Comparison of ENCODE assay signal across 8 cellular contexts in genomic region chr2:68251855-68252406, GRCh38. TPM values are rescaled to one million over a fixed set of nuclear protein-coding genes. Genes with fewer than 3 reads are reported as not detected.
DNase-seq lines count a peak whose midpoint lies in the region; ATAC-seq and TF ChIP-seq lines count a peak whose summit lies in the region.

No MANE protein-coding gene starts in this region.

- H3K4me3 ChIP-seq in esophagus muscularis mucosa (peak overlapping the region; percentile 68 to 94 (median 89)), neuronal stem cell (ENCODE audit: low read length in 2 of 2) (peak overlapping the region; percentile 90 to 93), thyroid gland (replicated peaks in 1 of 3) (peak overlapping the region; percentile 27 to 90 (median 72))

- no peak for DNase-seq in CD14-positive monocyte (ENCODE audit: low spot score)
- DNase-seq in activated T-cell treated with anti-CD3 and anti-CD28 coated beads for 48 hours (ENCODE audit: low read depth) = peak; percentile 22
- no peak for DNase-seq in esophagus muscularis mucosa (ENCODE audit: extremely low spot score)
- DNase-seq in neuronal stem cell (ENCODE audit: low spot score) = peak; percentile 33
- DNase-seq in thyroid gland = peak; percentile 27 to 39
- DNase-seq in NCI-H446 treated with DMSO at 0.1 percent for 48 hours (lab: John Stamatoyannopoulos, UW) = no peak

- WGBS in esophagus muscularis mucosa = 2% methylated on average over 42 of the region's 78 CpGs
- WGBS in neuronal stem cell (ENCODE audit: extremely low coverage in 2 of 2, insufficient read length in 2 of 2, insufficient replicate concordance in 1 of 2), 2 donors = no CpG with 5 or more reads among the region's 78 CpGs
- 1% methylated on average over 25 to 40 of the region's 78 CpGs for WGBS in thyroid gland, 2 donors

- H3K79me1 ChIP-seq in neuronal stem cell (ENCODE audit: low read depth, low read length) = peaks cover 5% of the 10 kb centered on the region

- peak overlapping the region; percentile 75 for H2AK5ac ChIP-seq in neuronal stem cell (ENCODE audit: low read depth, low read length)

- peak overlapping the region; percentile 98 for H3K9ac ChIP-seq in neuronal stem cell (ENCODE audit: low read depth, low read length, poor library complexity)

- H3K27me3 Mint-ChIP-seq in CD14-positive monocyte (ENCODE audit: low read depth in 3 of 3) (peaks cover 0 to 2% (median 0%) of the 10 kb centered on the region in 3 donors), IgD-negative memory B cell (no peaks in the 10 kb centered on the region)

- H3K4ac ChIP-seq in neuronal stem cell (ENCODE audit: low read length) = no peak overlapping the region

- peak overlapping the region; percentile 81 for H2BK120ac ChIP-seq in neuronal stem cell (ENCODE audit: low read depth, low read length)

- peak overlapping the region; percentile 97 to 99 (median 98) for H3K27ac Mint-ChIP-seq in CD14-positive monocyte
- peak overlapping the region; percentile 91 to 99 (median 98) for H3K27ac Mint-ChIP-seq in IgD-negative memory B cell

- H4K91ac ChIP-seq in neuronal stem cell (ENCODE audit: low read depth, low read length, poor library complexity) = no peak overlapping the region

- peak overlapping the region; percentile 83 for H2AFZ ChIP-seq in neuronal stem cell (ENCODE audit: low read length)

- intact Hi-C loops in CD14-positive monocyte (cut with micrococcal nuclease) = loop anchor here (2.0 to 10.0 kb wide), 5 partner anchors 55 to 187 kb away; partner anchors contain the start of genes C1D (in 1 of the 2) and PNO1 (in 1 of the 2)
- intact Hi-C loops in esophagus muscularis mucosa (cut with DNase I) = loop anchor here (2.0 to 5.0 kb wide), 2 partner anchors 65 to 95 kb away; partner anchors contain the start of genes CNRIP1 and PNO1
- intact Hi-C loops in thyroid gland (cut with DNase I) = loop anchor here (5.0 kb wide), 1 partner anchor 95 kb away; the partner anchor contains the start of gene PNO1

- peak overlapping the region; percentile 58 for H2BK15ac ChIP-seq in neuronal stem cell (ENCODE audit: low read length)

- no peaks in the 10 kb centered on the region for H3K36me3 Mint-ChIP-seq in CD14-positive monocyte
- H3K36me3 Mint-ChIP-seq in IgD-negative memory B cell = peaks cover 2% of the 10 kb centered on the region

- peak overlapping the region; percentile 97 for H3K23ac ChIP-seq in neuronal stem cell (ENCODE audit: low read depth, low read length, poor library complexity)

- H3K4me3 Mint-ChIP-seq in CD14-positive monocyte (peak overlapping the region; percentile 92 to 99), IgD-negative memory B cell (peak overlapping the region; percentile 97 to 99 (median 98))

- ATAC-seq in GM19467 (IDR thresholded peaks at IDR 0.05; ENCODE audit: unreplicated experiment) = peak; percentile 8

- no peak for TF ChIP-seq CTCF in CD14-positive monocyte (IDR thresholded peaks at IDR 0.05)
- TF ChIP-seq CTCF in esophagus muscularis mucosa (IDR thresholded peaks at IDR 0.05) = no peak
- no peak for TF ChIP-seq CTCF in thyroid gland (IDR thresholded peaks at IDR 0.05)

- TF ChIP-seq POLR2A in esophagus muscularis mucosa (IDR thresholded peaks at IDR 0.05; ENCODE audit: low read depth) (no peak), thyroid gland (IDR thresholded peaks at IDR 0.05) (no peak)

- H3K18ac ChIP-seq in neuronal stem cell (ENCODE audit: low read length) = peak overlapping the region; percentile 99

- H3K4me1 ChIP-seq in esophagus muscularis mucosa (peaks cover 47 to 64% (median 58%) of the 10 kb centered on the region in 4 donors), neuronal stem cell (ENCODE audit: control insufficient read depth in 2 of 2, insufficient read depth in 1 of 2, low read depth in 1 of 2, low read length in 2 of 2) (peaks cover 11 to 36% of the 10 kb centered on the region in 2 donors), thyroid gland (peaks cover 26 to 31% of the 10 kb centered on the region in 2 donors)

- TF ChIP-seq EP300 in esophagus muscularis mucosa (IDR thresholded peaks at IDR 0.05) = no peak

- H3K27ac ChIP-seq in esophagus muscularis mucosa (replicated peaks in 1 of 4) = peak overlapping the region; percentile 93 to 98 (median 98)
- peak overlapping the region; percentile 98 for H3K27ac ChIP-seq in neuronal stem cell (replicated peaks; ENCODE audit: low read length)
- peak overlapping the region; percentile 79 to 95 (median 95) for H3K27ac ChIP-seq in thyroid gland

- H2BK5ac ChIP-seq in neuronal stem cell (ENCODE audit: low read length) = peak overlapping the region; percentile 87

- H3K4me1 Mint-ChIP-seq in CD14-positive monocyte (peaks cover 34% of the 10 kb centered on the region), IgD-negative memory B cell (peaks cover 18 to 25% (median 20%) of the 10 kb centered on the region in 3 donors)

- peak overlapping the region; percentile 61 for H3K4me2 ChIP-seq in neuronal stem cell (ENCODE audit: insufficient read depth, low read length, poor library complexity, severe bottlenecking)

- H2BK12ac ChIP-seq in neuronal stem cell (ENCODE audit: low read length) = no peak overlapping the region

- H3K9me3 ChIP-seq in esophagus muscularis mucosa (no peaks in the 10 kb centered on the region), neuronal stem cell (replicated peaks in 1 of 2; ENCODE audit: control insufficient read depth in 2 of 2, insufficient read depth in 1 of 2, low read depth in 1 of 2, low read length in 2 of 2) (no peaks in the 10 kb centered on the region), thyroid gland (no peaks in the 10 kb centered on the region)

- H3K14ac ChIP-seq in neuronal stem cell (ENCODE audit: low read length) = no peak overlapping the region

- peaks cover 0 to 3% (median 0%) of the 10 kb centered on the region in 7 donors for H3K9me3 Mint-ChIP-seq in CD14-positive monocyte
- no peaks in the 10 kb centered on the region for H3K9me3 Mint-ChIP-seq in IgD-negative memory B cell

- H3K27me3 ChIP-seq in esophagus muscularis mucosa (no peaks in the 10 kb centered on the region), neuronal stem cell (ENCODE audit: control insufficient read depth in 3 of 3, insufficient read depth in 3 of 3, low read depth in 1 of 3, low read length in 3 of 3) (no peaks in the 10 kb centered on the region), thyroid gland (no peaks in the 10 kb centered on the region)

- no peak overlapping the region for H4K8ac ChIP-seq in neuronal stem cell (ENCODE audit: low read depth, low read length)

- H3K36me3 ChIP-seq in esophagus muscularis mucosa (no peaks in the 10 kb centered on the region), neuronal stem cell (replicated peaks in 1 of 2; ENCODE audit: control insufficient read depth in 2 of 2, insufficient read depth in 2 of 2, low read length in 2 of 2) (peaks cover 0 to 13% of the 10 kb centered on the region in 2 donors), thyroid gland (no peaks in the 10 kb centered on the region)

RNA-seq across cellular contexts. Expression of gene PPP3R1, which starts 0.4 kb away (rescaled TPM):
- polyA plus RNA-seq in CD14-positive monocyte = 10 to 100 TPM in 1 of 2 donors, 1 to 10 TPM in 1; 8.7 to 10.7 TPM
- polyA plus RNA-seq in IgD-negative memory B cell = 1.7 TPM
- total RNA-seq in esophagus muscularis mucosa = 10 to 100 TPM; 19.3 to 28.0 (median 25.7) TPM
- 24.6 TPM for polyA plus RNA-seq in neuronal stem cell (2013, experiment 1 of 2)
- polyA plus RNA-seq in neuronal stem cell (2013, experiment 2 of 2) = 25.2 TPM
- 10 to 100 TPM; 29.4 to 35.1 (median 31.4) TPM for total RNA-seq in thyroid gland

Comparison
In these comparisons a context has a peak if more than half of its experiments do, and no peak if none do; other contexts are left out.
1. DNase-seq: peak in activated T-cell treated with anti-CD3 and anti-CD28 coated beads for 48 hours (single experiment), neuronal stem cell (single experiment) and thyroid gland (2 of 2); none in CD14-positive monocyte (single experiment), esophagus muscularis mucosa (single experiment) and NCI-H446 treated with DMSO at 0.1 percent for 48 hours (single experiment).
2. Peak in every context shown above with its lines, with median percentiles within 50 percentile points of each other: H3K27ac ChIP-seq and H3K4me3 ChIP-seq.